In the genomic region with DNA sequence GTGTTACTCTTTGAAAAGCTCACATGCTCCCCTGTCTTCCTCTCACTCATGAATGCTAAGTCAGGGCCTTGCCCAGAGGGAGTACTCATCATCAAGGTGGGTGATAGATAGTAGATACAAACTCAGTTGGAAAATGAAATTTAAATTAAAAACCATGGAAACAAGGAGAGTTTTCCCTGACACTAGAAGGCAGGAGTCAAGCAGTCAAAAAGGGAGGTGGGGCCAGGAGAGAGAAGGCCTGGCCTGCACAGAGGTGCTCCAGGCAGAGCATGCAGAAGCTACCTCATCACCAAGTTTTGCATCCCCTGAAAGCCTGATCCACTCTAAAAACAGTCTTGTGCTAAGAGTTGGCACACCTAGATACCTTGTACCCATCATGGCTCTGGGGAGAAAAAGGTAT, we compare ENCODE assay signal across 9 cellular contexts.
DNase-seq lines count a peak whose midpoint lies in the region; TF ChIP-seq lines count a peak whose summit lies in the region.
"Had no signal": no experiment of that assay in that cellular context is flagged by ENCODE, and none has a peak within 500 bp of the region (broad histone marks: within the 10 kb centered on the region; RNA-seq: fewer than 3 reads in every experiment).

No MANE protein-coding gene starts in this region.

- DNase-seq in GM10266 (ENCODE audit: extremely low spot score), result peak; percentile 8
- DNase-seq in LNCaP clone FGC (ENCODE audit: low read depth), result no peak
- no peak for DNase-seq in chondrocyte (ENCODE audit: low spot score)
- no peak for DNase-seq in AML-193 (lab: John Stamatoyannopoulos, UW)
- no peak for DNase-seq in activated naive CD4-positive, alpha-beta T cell treated with Interleukin-2 at 50 U/mL for 16 hours
- DNase-seq in ecto neural progenitor cell (ENCODE audit: low spot score), result no peak
- DNase-seq: activated CD8-positive, alpha-beta memory T cell treated with anti-CD3 and anti-CD28 coated beads, Interleukin-2, amount 50 U/mL, for 48 hours; NCI-H1048 had no signal

- H4K20me1 ChIP-seq in neural cell (ENCODE audit: insufficient read depth), result no peaks in the 10 kb centered on the region

- H2AFZ ChIP-seq in neural cell (ENCODE audit: low read depth, low read length), result no peak overlapping the region

- H3K27ac Mint-ChIP-seq in chondrocyte (ENCODE audit: unreplicated experiment), result no peak overlapping the region

- no peak overlapping the region for H3K27ac ChIP-seq in neural cell (ENCODE audit: low read length)

- H3K4me1 Mint-ChIP-seq in chondrocyte (ENCODE audit: low read depth), result no peaks in the 10 kb centered on the region

- no peaks in the 10 kb centered on the region for H3F3A ChIP-seq in neural cell (ENCODE audit: insufficient read depth, low read length, poor library complexity, severe bottlenecking)

- H3K36me3 ChIP-seq in neural cell (ENCODE audit: insufficient read depth, low read length), result no peaks in the 10 kb centered on the region

- H3K4me2 ChIP-seq in neural cell (ENCODE audit: low read length), result no peak overlapping the region

- H3K9me3 Mint-ChIP-seq in chondrocyte (ENCODE audit: low read depth), result peaks cover 3% of the 10 kb centered on the region

- no peak overlapping the region for H3K4me3 Mint-ChIP-seq in chondrocyte (ENCODE audit: unreplicated experiment)

- no peak for TF ChIP-seq RAD21 in neural cell (conservative IDR thresholded peaks at IDR 0.05)

- H3K79me2 ChIP-seq in neural cell (replicated peaks; ENCODE audit: insufficient read depth, low read length), result no peaks in the 10 kb centered on the region

- H3K9ac ChIP-seq in neural cell (ENCODE audit: low read length), result no peak overlapping the region

- H3K9me3 ChIP-seq in neural cell (ENCODE audit: low read length), result no peaks in the 10 kb centered on the region

- peaks cover 33% of the 10 kb centered on the region for H3K27me3 Mint-ChIP-seq in chondrocyte (ENCODE audit: low read depth)

- H3K36me3 Mint-ChIP-seq in chondrocyte (ENCODE audit: low read depth), result no peaks in the 10 kb centered on the region

- no peaks in the 10 kb centered on the region for H3K27me3 ChIP-seq in neural cell (ENCODE audit: insufficient read depth, low read depth, low read length)

- H3K4me3 ChIP-seq in LNCaP clone FGC (ENCODE audit: low read depth, low read length) (no peak overlapping the region), neural cell (ENCODE audit: low read length) (no peak overlapping the region)

- peak; percentile 19 for TF ChIP-seq CTCF in GM10266 (IDR thresholded peaks at IDR 0.05; ENCODE audit: control insufficient read depth, insufficient read depth, low read depth, missing control alignments)
- TF ChIP-seq CTCF in LNCaP clone FGC (IDR thresholded peaks at IDR 0.05; ENCODE audit: control insufficient read depth, extremely low read depth, insufficient read depth), result peak; percentile 35
- peak; percentile 39 for TF ChIP-seq CTCF in chondrocyte (IDR thresholded peaks at IDR 0.05)
- TF ChIP-seq CTCF in neural cell (IDR thresholded peaks at IDR 0.05; ENCODE audit: poor library complexity, severe bottlenecking), result peak; percentile 19

- no peaks in the 10 kb centered on the region for H3K9me2 ChIP-seq in neural cell (ENCODE audit: insufficient read depth, low read length)

- TF ChIP-seq EP300 in neural cell (conservative IDR thresholded peaks at IDR 0.05; ENCODE audit: poor library complexity, severe bottlenecking), result no peak

TF ChIP-seq in neural cell, 6 proteins besides CTCF, POLR2A, EP300 and RAD21:
- TF ChIP-seq POLR2AphosphoS5 (IDR thresholded peaks at IDR 0.05), result no peak
